8 cellular contexts compared by ENCODE assay signal in the genomic region with DNA sequence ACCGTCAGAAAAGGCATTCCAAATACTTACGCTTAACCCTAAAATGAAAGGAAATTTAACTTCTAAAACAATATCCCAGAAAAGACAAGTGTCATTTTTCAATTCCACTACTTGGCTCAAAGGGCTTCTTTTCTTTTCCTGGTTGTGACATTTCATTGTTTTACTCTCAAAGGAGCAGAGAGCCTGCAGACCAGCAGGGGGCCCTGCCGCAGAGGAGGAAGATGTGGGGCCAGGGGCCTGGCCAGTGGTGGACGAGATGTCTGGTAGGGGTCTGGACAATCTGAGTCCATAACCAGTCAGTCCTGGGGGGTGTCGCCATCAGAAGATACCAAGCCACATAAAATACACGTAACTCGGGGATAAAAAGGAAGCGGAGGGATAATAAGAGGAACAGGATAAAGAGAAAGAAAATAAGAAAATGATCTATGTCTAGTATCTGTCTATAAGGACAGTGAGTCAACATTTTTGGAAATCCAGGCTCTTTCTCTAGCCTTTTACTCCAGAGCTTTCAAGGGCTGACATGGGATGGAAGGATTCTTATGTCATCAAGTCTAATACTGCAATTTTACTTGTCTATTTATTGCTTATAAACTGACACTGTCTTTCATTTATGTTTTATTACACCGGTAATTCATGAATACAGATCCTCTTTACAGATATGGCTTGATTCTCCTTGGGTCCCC. TPM values are rescaled to one million over a fixed set of nuclear protein-coding genes. Genes with fewer than 3 reads are reported as not detected.
DNase-seq lines count a peak whose midpoint lies in the region; ATAC-seq and TF ChIP-seq lines count a peak whose summit lies in the region.

No MANE protein-coding gene starts in this region.

- peak; percentile 31 to 51 for TF ChIP-seq CTCF in Caco-2 (IDR thresholded peaks at IDR 0.05; ENCODE audit: insufficient read depth in 1 of 2, low read depth in 1 of 2, low read length in 1 of 2, severe bottlenecking in 1 of 2, unreplicated experiment in 1 of 2)

- DNase-seq in Caco-2 = peak; percentile 45 to 51
- peak; percentile 60 for DNase-seq in KBM-7
- DNase-seq in activated T-helper 2 cell treated with anti-CD3 and anti-CD28 coated beads, Interferon-gamma antibody, Interleukin-2, Interleukin-4, amounts not matched to agents 10 μg/mL and 5 μg/mL and 100 μg/mL, durations not matched to agents 14 hours and 24 hours and 36 hours (ENCODE audit: low spot score) = no peak
- peak; percentile 44 for DNase-seq in left ventricle myocardium superior
- DNase-seq in stimulated activated CD4-positive, alpha-beta T cell treated with anti-CD3 and anti-CD28 coated beads, Interleukin-2, amount 100 ng/mL, for 48 hours = peak; percentile 30 to 52
- DNase-seq in cortex of kidney (lab: John Stamatoyannopoulos, UW) = no peak
- no peak for DNase-seq in NCI-H510A treated with DMSO at 0.1 percent for 48 hours (lab: John Stamatoyannopoulos, UW)
- DNase-seq in NCI-H2081 (lab: John Stamatoyannopoulos, UW) = no peak

- H3K27ac Mint-ChIP-seq in Caco-2 (ENCODE audit: unreplicated experiment) = no peak overlapping the region
- peak overlapping the region; percentile 20 for H3K27ac Mint-ChIP-seq in activated T-helper 2 cell treated with anti-CD3 and anti-CD28 coated beads, Interferon-gamma antibody, Interleukin-2, Interleukin-4, amounts not matched to agents 10 μg/mL and 5 μg/mL and 100 μg/mL, durations not matched to agents 14 hours and 24 hours and 36 hours

- intact Hi-C loops in Caco-2 (cut with micrococcal nuclease; ENCODE audit: unreplicated experiment) (loop anchor here (1.0 kb wide), 1 partner anchor 133 kb away; no protein-coding TSS in a partner anchor), left ventricle myocardium superior (cut with micrococcal nuclease) (no loop called here)
- intact Hi-C loops in activated T-helper 2 cell treated with anti-CD3 and anti-CD28 coated beads, Interferon-gamma antibody, Interleukin-2, Interleukin-4, amounts not matched to agents 10 μg/mL and 5 μg/mL and 100 μg/mL, durations not matched to agents 14 hours and 24 hours and 36 hours (cut with micrococcal nuclease) = loop anchor here (2.0 kb wide), 1 partner anchor 131 kb away; no protein-coding TSS in a partner anchor

- peaks cover 15% of the 10 kb centered on the region for H3K4me1 Mint-ChIP-seq in Caco-2 (ENCODE audit: low read depth, unreplicated experiment)
- peaks cover 58% of the 10 kb centered on the region for H3K4me1 Mint-ChIP-seq in activated T-helper 2 cell treated with anti-CD3 and anti-CD28 coated beads, Interferon-gamma antibody, Interleukin-2, Interleukin-4, amounts not matched to agents 10 μg/mL and 5 μg/mL and 100 μg/mL, durations not matched to agents 14 hours and 24 hours and 36 hours (ENCODE audit: low read depth)

- CTCF ChIA-PET in Caco-2 (lab: Charles Lee) = interaction anchor here (1.2 kb wide), 1 partner anchor 134 kb away, joined by 3 read pairs; no protein-coding TSS in a partner anchor

- no peak overlapping the region for H3K4me3 Mint-ChIP-seq in Caco-2 (ENCODE audit: unreplicated experiment)
- no peak overlapping the region for H3K4me3 Mint-ChIP-seq in activated T-helper 2 cell treated with anti-CD3 and anti-CD28 coated beads, Interferon-gamma antibody, Interleukin-2, Interleukin-4, amounts not matched to agents 10 μg/mL and 5 μg/mL and 100 μg/mL, durations not matched to agents 14 hours and 24 hours and 36 hours (ENCODE audit: low read depth)

- H3K36me3 Mint-ChIP-seq in Caco-2 (ENCODE audit: insufficient read depth, unreplicated experiment) = peaks cover 6% of the 10 kb centered on the region
- peaks cover 18% of the 10 kb centered on the region for H3K36me3 Mint-ChIP-seq in activated T-helper 2 cell treated with anti-CD3 and anti-CD28 coated beads, Interferon-gamma antibody, Interleukin-2, Interleukin-4, amounts not matched to agents 10 μg/mL and 5 μg/mL and 100 μg/mL, durations not matched to agents 14 hours and 24 hours and 36 hours (ENCODE audit: low read depth)

- H3K9me3 Mint-ChIP-seq in Caco-2 (ENCODE audit: unreplicated experiment) = no peaks in the 10 kb centered on the region
- no peaks in the 10 kb centered on the region for H3K9me3 Mint-ChIP-seq in activated T-helper 2 cell treated with anti-CD3 and anti-CD28 coated beads, Interferon-gamma antibody, Interleukin-2, Interleukin-4, amounts not matched to agents 10 μg/mL and 5 μg/mL and 100 μg/mL, durations not matched to agents 14 hours and 24 hours and 36 hours

- BruUV-seq in Caco-2 (replicated peaks; lab: Mats Ljungman, UMichigan) = no TSS peak

- no peaks in the 10 kb centered on the region for H3K36me3 ChIP-seq in Caco-2 (ENCODE audit: control insufficient read depth, insufficient read depth, low read length)

- H3K27me3 ChIP-seq in Caco-2 (replicated peaks; ENCODE audit: control insufficient read depth, insufficient read depth, low read length) = no peaks in the 10 kb centered on the region

- H3K9me3 ChIP-seq in Caco-2 = no peaks in the 10 kb centered on the region

- H3K4me1 ChIP-seq in Caco-2 = no peaks in the 10 kb centered on the region

- in situ Hi-C loops in KBM-7 (cut with MboI; ENCODE audit: low pct_unique_long_range_greater_than_20kb, low sequenced_read_pairs) = no loop called here

- no peak for ATAC-seq in left ventricle myocardium superior

- no peaks in the 10 kb centered on the region for H3K27me3 Mint-ChIP-seq in Caco-2 (ENCODE audit: insufficient read depth, unreplicated experiment)
- no peaks in the 10 kb centered on the region for H3K27me3 Mint-ChIP-seq in activated T-helper 2 cell treated with anti-CD3 and anti-CD28 coated beads, Interferon-gamma antibody, Interleukin-2, Interleukin-4, amounts not matched to agents 10 μg/mL and 5 μg/mL and 100 μg/mL, durations not matched to agents 14 hours and 24 hours and 36 hours (ENCODE audit: low read depth)

- POLR2A ChIA-PET in Caco-2 (lab: Charles Lee) = no interaction called here

- H3K4me3 ChIP-seq in Caco-2 (ENCODE audit: low read depth, low read length) = no peak overlapping the region

RNA-seq across cellular contexts. Expression of a gene that starts 54.2 kb away (rescaled TPM):
- total RNA-seq in Caco-2 (2022) = 10.2 and 14.8 TPM in 2 replicates
- total RNA-seq in activated T-helper 2 cell treated with anti-CD3 and anti-CD28 coated beads, Interferon-gamma antibody, Interleukin-2, Interleukin-4, amounts not matched to agents 10 μg/mL and 5 μg/mL and 100 μg/mL, durations not matched to agents 14 hours and 24 hours and 36 hours = 38.3 and 38.6 TPM in 2 replicates
- total RNA-seq in left ventricle myocardium superior = 17.6 TPM

Comparison
In these comparisons a context has a peak if more than half of its experiments do, and no peak if none do; other contexts are left out.
1. DNase-seq: peak in Caco-2 (2 of 2), KBM-7 (single experiment), left ventricle myocardium superior (single experiment) and stimulated activated CD4-positive, alpha-beta T cell treated with anti-CD3 and anti-CD28 coated beads, Interleukin-2, amount 100 ng/mL, for 48 hours (2 of 2); none in activated T-helper 2 cell treated with anti-CD3 and anti-CD28 coated beads, Interferon-gamma antibody, Interleukin-2, Interleukin-4, amounts not matched to agents 10 μg/mL and 5 μg/mL and 100 μg/mL, durations not matched to agents 14 hours and 24 hours and 36 hours (single experiment), cortex of kidney (single experiment), NCI-H510A treated with DMSO at 0.1 percent for 48 hours (single experiment) and NCI-H2081 (0 of 2).